Comparison of ENCODE assay signal across 31 cellular contexts in the genomic region with DNA sequence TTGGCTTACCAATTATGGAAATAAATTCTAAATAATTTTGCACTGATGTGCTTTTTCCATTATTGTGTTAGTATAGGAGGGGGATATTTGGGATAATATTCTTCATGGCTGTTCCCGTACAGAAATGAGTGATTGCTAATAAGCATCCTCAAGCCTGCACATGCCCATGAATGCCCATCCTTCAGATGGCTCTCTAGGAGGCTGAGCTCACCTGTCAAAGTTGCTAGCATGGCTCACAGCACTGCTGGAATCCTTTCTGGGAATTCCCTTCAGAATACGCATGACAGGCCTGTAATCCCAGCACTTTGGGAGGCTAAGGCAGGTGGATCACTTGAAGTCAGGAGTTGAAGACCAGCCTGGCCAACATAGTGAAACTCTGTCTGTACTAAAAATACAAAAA.
"Had no signal": no experiment of that assay in that cellular context is flagged by ENCODE, and none has a peak within 500 bp of the region (broad histone marks: within the 10 kb centered on the region; RNA-seq: fewer than 3 reads in every experiment).

No MANE protein-coding gene starts in this region.

- H3K27me3 ChIP-seq: brain microvascular endothelial cell, esophagus squamous epithelium, left lung, neural progenitor cell, uterus had no signal

- H3K9me3 ChIP-seq: esophagus squamous epithelium, left lung, lower lobe of right lung, thoracic aorta, uterus had no signal

- FAIRE-seq: astrocyte, endothelial cell of umbilical vein, frontal cortex had no signal

- H2AFZ ChIP-seq: neural progenitor cell had no signal

- H3K4me1 ChIP-seq: left lung, lower lobe of right lung had no signal

- DNase-seq: activated CD4-positive, alpha-beta T cell treated with anti-CD3 and anti-CD28 coated beads for 48 hours; activated CD4-positive, alpha-beta T cell treated with anti-CD3 and anti-CD28 coated beads, Interleukin-2, amount 50 U/mL, for 48 hours; activated CD8-positive, alpha-beta memory T cell treated with anti-CD3 and anti-CD28 coated beads, Interleukin-2, amount 50 U/mL, for 4 hours; activated gamma-delta T cell; activated naive CD4-positive, alpha-beta T cell treated with anti-CD3 and anti-CD28 coated beads, Interleukin-2, amount 10 ng/mL, durations not matched to agents 7 days and 5 days; activated naive CD8-positive, alpha-beta T cell treated with anti-CD3 and anti-CD28 coated beads, Interleukin-2, amount 10 ng/mL, durations not matched to agents 7 days and 5 days; activated T-cell treated with anti-CD3 and anti-CD28 coated beads, Interleukin-2, amount 50 U/mL, for 24 hours; amniotic stem cell; central memory CD4-positive, alpha-beta T cell; esophagus squamous epithelium; glutamatergic neuron; hippocampal formation; immature natural killer cell; left lung; lower lobe of right lung; mesendoderm; natural killer cell; occipital lobe; stimulated activated CD4-positive, alpha-beta T cell treated with anti-CD3 and anti-CD28 coated beads, Interleukin-12 subunit alpha, Interleukin-12 subunit beta, amount 100 ng/mL, for 4 hours; stimulated activated CD4-positive, alpha-beta T cell treated with anti-CD3 and anti-CD28 coated beads, Interleukin-4, amount 100 ng/mL, for 1 hour; T-helper 17 cell; T1000; WERI-Rb-1 had no signal

- H3K36me3 ChIP-seq: brain microvascular endothelial cell, esophagus squamous epithelium, left lung, lower lobe of right lung, neural progenitor cell, thoracic aorta, uterus, WERI-Rb-1 had no signal

- H3K4me3 ChIP-seq: esophagus squamous epithelium, left lung, lower lobe of right lung, neural progenitor cell, skin epidermis, thoracic aorta, uterus had no signal

- H3K27ac ChIP-seq: left lung, lower lobe of right lung, neural progenitor cell, skin epidermis, thoracic aorta, WERI-Rb-1 had no signal

- H3K4me2 ChIP-seq: neural progenitor cell had no signal
